ENCODE assay signal across 9 cellular contexts in the genomic region with DNA sequence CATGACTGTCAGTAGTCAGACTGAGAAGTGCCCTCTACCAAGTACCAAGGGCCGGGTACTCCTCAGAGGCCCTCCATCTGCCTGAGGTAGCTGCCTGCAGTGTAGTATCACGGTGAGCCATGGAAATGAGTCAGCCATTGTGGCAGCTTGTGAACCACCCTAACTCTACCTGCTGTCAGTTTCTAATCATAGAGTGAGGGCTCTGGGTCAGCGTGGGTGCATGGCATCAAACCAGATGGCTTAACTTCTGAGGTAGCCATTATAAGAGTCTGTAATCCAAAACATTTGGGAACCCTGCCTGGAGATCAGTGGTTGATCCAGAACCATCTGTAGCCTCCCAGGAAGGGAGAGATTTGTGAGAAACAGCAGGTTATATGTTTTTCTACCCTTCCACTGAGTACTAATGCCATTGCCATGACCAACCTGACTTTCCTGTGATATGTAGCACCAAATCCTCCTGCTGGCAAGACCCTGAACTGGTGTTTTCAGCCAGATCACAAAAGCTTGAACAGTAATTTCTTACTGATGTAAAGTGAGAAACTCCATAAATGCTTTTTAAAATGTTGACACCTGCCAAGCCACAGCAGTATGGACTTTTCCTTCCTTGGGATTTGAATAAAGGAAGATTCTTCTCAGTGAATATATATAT. TPM values are rescaled to one million over a fixed set of nuclear protein-coding genes. Genes with fewer than 3 reads are reported as not detected.
A peak's percentile ranks its signal among the peaks of the same experiment; 100 is the strongest.
DNase-seq lines count a peak whose midpoint lies in the region; ATAC-seq and TF ChIP-seq lines count a peak whose summit lies in the region.
"Had no signal": no experiment of that assay in that cellular context is flagged by ENCODE, and none has a peak within 500 bp of the region (broad histone marks: within the 10 kb centered on the region; RNA-seq: fewer than 3 reads in every experiment).

No MANE protein-coding gene starts in this region.

- TF ChIP-seq CTCF in fibroblast of the aortic adventitia (IDR thresholded peaks at IDR 0.05; ENCODE audit: insufficient read depth, low read length): peak; percentile 49

- no peak overlapping the region for H3K27ac Mint-ChIP-seq in activated T-cell treated with anti-CD3 and anti-CD28 coated beads, Interleukin-2, amount 50 U/mL, for 24 hours

- no peaks in the 10 kb centered on the region for H3K9me3 Mint-ChIP-seq in activated T-cell treated with anti-CD3 and anti-CD28 coated beads, Interleukin-2, amount 50 U/mL, for 24 hours

- DNase-seq in activated T-cell treated with anti-CD3 and anti-CD28 coated beads for 48 hours (ENCODE audit: low read depth) (peak; percentile 27), RPMI7951 (ENCODE audit: low read depth) (peak; percentile 64), fibroblast of the aortic adventitia (ENCODE audit: low read depth) (peak; percentile 48), kidney glomerular epithelial cell (lab: John Stamatoyannopoulos, UW) (no peak)
- DNase-seq in activated T-cell treated with anti-CD3 and anti-CD28 coated beads, Interleukin-2, amount 50 U/mL, for 24 hours: no peak
- peak in 2 of 3 donors; percentile 15 to 34 for DNase-seq in stimulated activated CD4-positive, alpha-beta T cell treated with anti-CD3 and anti-CD28 coated beads, TNF-alpha, amount 100 ng/mL, for 48 hours (ENCODE audit: low read depth in 3 of 3)
- DNase-seq: AML-193 had no signal

- peaks cover 60% of the 10 kb centered on the region for H3K36me3 Mint-ChIP-seq in activated T-cell treated with anti-CD3 and anti-CD28 coated beads, Interleukin-2, amount 50 U/mL, for 24 hours (ENCODE audit: low read depth)

- H3K4me3 ChIP-seq in fibroblast of the aortic adventitia (ENCODE audit: low read depth, low read length): no peak overlapping the region

- ATAC-seq in GM19351 (IDR thresholded peaks at IDR 0.05; ENCODE audit: unreplicated experiment) (no peak), HG03571 (IDR thresholded peaks at IDR 0.05; ENCODE audit: unreplicated experiment) (no peak)

- no peaks in the 10 kb centered on the region for H3K27me3 Mint-ChIP-seq in activated T-cell treated with anti-CD3 and anti-CD28 coated beads, Interleukin-2, amount 50 U/mL, for 24 hours

- peaks cover 13% of the 10 kb centered on the region for H3K4me1 Mint-ChIP-seq in activated T-cell treated with anti-CD3 and anti-CD28 coated beads, Interleukin-2, amount 50 U/mL, for 24 hours (ENCODE audit: low read depth)

- no peak overlapping the region for H3K4me3 Mint-ChIP-seq in activated T-cell treated with anti-CD3 and anti-CD28 coated beads, Interleukin-2, amount 50 U/mL, for 24 hours

RNA-seq across cellular contexts. Expression of a gene that starts 38.9 kb away (rescaled TPM):
- 237 and 261 TPM in 2 replicates for total RNA-seq in RPMI7951 (2014; rRNA removed; shearing (Covaris generic))
- total RNA-seq in fibroblast of the aortic adventitia (ENCODE audit: low replicate concordance): 34.5 and 100 TPM in 2 replicates

Comparison
In these comparisons a context has a peak if more than half of its experiments do, and no peak if none do; other contexts are left out.
1. DNase-seq: peak in activated T-cell treated with anti-CD3 and anti-CD28 coated beads for 48 hours (single experiment), RPMI7951 (single experiment), fibroblast of the aortic adventitia (single experiment) and stimulated activated CD4-positive, alpha-beta T cell treated with anti-CD3 and anti-CD28 coated beads, TNF-alpha, amount 100 ng/mL, for 48 hours (2 of 3); none in activated T-cell treated with anti-CD3 and anti-CD28 coated beads, Interleukin-2, amount 50 U/mL, for 24 hours (single experiment) and kidney glomerular epithelial cell (single experiment).